Comparison of ENCODE assay signal across 8 cellular contexts in the genomic region with DNA sequence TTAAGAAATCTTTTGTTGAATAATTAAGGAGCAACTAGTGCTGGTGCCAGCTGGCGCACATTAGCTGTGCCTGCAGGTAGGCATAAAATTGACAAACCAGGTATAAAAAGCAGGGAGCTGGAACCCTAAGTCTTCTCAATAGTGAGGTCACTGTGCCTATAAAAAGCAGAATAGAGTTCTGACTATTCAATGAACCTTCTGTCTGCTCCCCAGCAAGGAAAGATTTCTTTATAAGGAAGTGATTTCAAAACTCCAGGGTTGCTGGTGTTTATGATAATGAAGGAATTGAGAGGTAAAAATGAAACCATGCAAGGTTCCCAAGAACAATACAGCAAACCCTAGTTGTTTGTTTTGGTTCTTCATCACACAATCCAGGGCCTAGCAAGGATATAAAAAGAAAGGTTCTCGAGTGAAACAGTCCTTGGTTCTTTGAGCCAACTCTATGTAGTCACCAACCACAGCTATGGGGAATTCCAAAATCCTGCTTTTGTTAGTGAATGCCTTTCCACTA.
DNase-seq lines count a peak whose midpoint lies in the region; ATAC-seq and TF ChIP-seq lines count a peak whose summit lies in the region.

No MANE protein-coding gene starts in this region.

- CTCF ChIA-PET in Caco-2 (lab: Charles Lee) = interaction anchor here (0.5 kb wide), 1 partner anchor 13 kb away, joined by 4 read pairs; no protein-coding TSS in a partner anchor

- TF ChIP-seq CTCF in fibroblast of villous mesenchyme (IDR thresholded peaks at IDR 0.05; ENCODE audit: insufficient read depth, low read depth, low read length) (no peak), Caco-2 (IDR thresholded peaks at IDR 0.05; ENCODE audit: insufficient read depth in 1 of 2, low read depth in 1 of 2, low read length in 1 of 2, severe bottlenecking in 1 of 2, unreplicated experiment in 1 of 2) (no peak)

- no peaks in the 10 kb centered on the region for H3K27me3 ChIP-seq in SJSA1 (replicated peaks)
- H3K27me3 ChIP-seq in skeletal muscle tissue (ENCODE audit: control insufficient read depth in 3 of 3, insufficient read depth in 3 of 3, low read length in 3 of 3) = no peaks in the 10 kb centered on the region
- no peaks in the 10 kb centered on the region for H3K27me3 ChIP-seq in Caco-2 (replicated peaks; ENCODE audit: control insufficient read depth, insufficient read depth, low read length)

- H3K4me3 Mint-ChIP-seq in Caco-2 (ENCODE audit: unreplicated experiment) = no peak overlapping the region

- H3K36me3 ChIP-seq in SJSA1 = no peaks in the 10 kb centered on the region; the same call in 1 of the 2 replicates
- no peaks in the 10 kb centered on the region for H3K36me3 ChIP-seq in skeletal muscle tissue (ENCODE audit: control insufficient read depth in 3 of 3, insufficient read depth in 3 of 3, low read length in 3 of 3)
- no peaks in the 10 kb centered on the region for H3K36me3 ChIP-seq in Caco-2 (ENCODE audit: control insufficient read depth, insufficient read depth, low read length)

- DNase-seq in SJSA1 (ENCODE audit: low read depth in 1 of 2, low spot score in 2 of 2) = peak; percentile 71 to 96
- peak; percentile 89 for DNase-seq in fibroblast of villous mesenchyme (ENCODE audit: low read depth)
- DNase-seq in mucosa of gallbladder (ENCODE audit: low spot score) = no peak
- no peak for DNase-seq in Caco-2
- no peak for DNase-seq in middle frontal gyrus (ENCODE audit: extremely low spot score, low spot score)

- H3K9ac ChIP-seq in skeletal muscle tissue (ENCODE audit: low read depth in 1 of 3, low read length in 3 of 3) = no peak overlapping the region

- H3K27me3 Mint-ChIP-seq in Caco-2 (ENCODE audit: insufficient read depth, unreplicated experiment) = no peaks in the 10 kb centered on the region

- POLR2A ChIA-PET in Caco-2 (lab: Charles Lee) = no interaction called here

- no peaks in the 10 kb centered on the region for H3K4me1 Mint-ChIP-seq in Caco-2 (ENCODE audit: low read depth, unreplicated experiment)

- no peak overlapping the region for H3K27ac Mint-ChIP-seq in Caco-2 (ENCODE audit: unreplicated experiment)

- ATAC-seq in GM18868 (IDR thresholded peaks at IDR 0.05; ENCODE audit: unreplicated experiment) (peak; percentile 45), HG03439 (IDR thresholded peaks at IDR 0.05; ENCODE audit: unreplicated experiment) (no peak)

- H3K4me3 ChIP-seq in SJSA1 (no peak overlapping the region), fibroblast of villous mesenchyme (ENCODE audit: low read depth, low read length) (no peak overlapping the region), skeletal muscle tissue (ENCODE audit: low read length in 3 of 3) (no peak overlapping the region), Caco-2 (ENCODE audit: low read depth, low read length) (no peak overlapping the region)

- H3K4me1 ChIP-seq in SJSA1 (replicated peaks) = peaks cover 59% of the 10 kb centered on the region
- peaks cover 5 to 15% (median 9%) of the 10 kb centered on the region in 3 donors for H3K4me1 ChIP-seq in skeletal muscle tissue (ENCODE audit: control insufficient read depth in 3 of 3, insufficient read depth in 3 of 3, low read length in 3 of 3)
- H3K4me1 ChIP-seq in Caco-2 = no peaks in the 10 kb centered on the region

- peaks cover 6% of the 10 kb centered on the region for H3K9me3 Mint-ChIP-seq in Caco-2 (ENCODE audit: unreplicated experiment)

- H3K9me3 ChIP-seq in SJSA1 (replicated peaks) = no peaks in the 10 kb centered on the region
- H3K9me3 ChIP-seq in skeletal muscle tissue (ENCODE audit: control insufficient read depth in 3 of 3, low read length in 3 of 3) = no peaks in the 10 kb centered on the region
- no peaks in the 10 kb centered on the region for H3K9me3 ChIP-seq in Caco-2

- BruUV-seq in Caco-2 (replicated peaks; lab: Mats Ljungman, UMichigan) = no TSS peak

- peak overlapping the region; percentile 84 for H3K27ac ChIP-seq in SJSA1
- H3K27ac ChIP-seq in skeletal muscle tissue (ENCODE audit: low read depth, low read length) = peak overlapping the region; percentile 75

- intact Hi-C loops in Caco-2 (cut with micrococcal nuclease; ENCODE audit: unreplicated experiment) = no loop called here

- no peaks in the 10 kb centered on the region for H3K36me3 Mint-ChIP-seq in Caco-2 (ENCODE audit: insufficient read depth, unreplicated experiment)

Comparison
In these comparisons a context has a peak if more than half of its experiments do, and no peak if none do; other contexts are left out.
1. DNase-seq: peak in SJSA1 (2 of 2) and fibroblast of villous mesenchyme (single experiment); none in mucosa of gallbladder (single experiment), Caco-2 (0 of 2) and middle frontal gyrus (single experiment).